Comparison of ENCODE assay signal across 14 cellular contexts in genomic region chr10:25382029-25382810, GRCh38.
"Had no signal": no experiment of that assay in that cellular context is flagged by ENCODE, and none has a peak within 500 bp of the region (broad histone marks: within the 10 kb centered on the region; RNA-seq: fewer than 3 reads in every experiment).

No MANE protein-coding gene starts in this region.

- ATAC-seq: activated CD8-positive, alpha-beta memory T cell treated with anti-CD3 and anti-CD28 coated beads, Interleukin-2, amount 10 ng/mL, durations not matched to agents 7 days and 5 days; left lung had no signal

- H3K27ac ChIP-seq: cardiac muscle cell, left lung, right atrium auricular region, skin epidermis, stomach had no signal

- DNase-seq: activated CD4-positive, alpha-beta T cell treated with anti-CD3 and anti-CD28 coated beads, Interleukin-2, amount 50 U/mL, for 4 hours; activated CD4-positive, CD25-positive, alpha-beta regulatory T cell treated with anti-CD3 and anti-CD28 coated beads, Interleukin-2, amount 50 U/mL, for 72 hours; activated CD8-positive, alpha-beta memory T cell treated with anti-CD3 and anti-CD28 coated beads, Interleukin-2, amount 10 ng/mL, durations not matched to agents 7 days and 5 days; activated effector memory CD4-positive, alpha-beta T cell treated with Interleukin-2 at 50 U/mL for 16 hours; activated T-cell treated with anti-CD3 and anti-CD28 coated beads, Interleukin-2, amount 50 U/mL, for 24 hours; effector memory CD4-positive, alpha-beta T cell; erythroblast; mesenchymal stem cell; stimulated activated CD4-positive, alpha-beta T cell treated with anti-CD3 and anti-CD28 coated beads, Interleukin-4, amount 100 ng/mL, for 4 hours; stomach had no signal
